ENCODE assay signal across 20 cellular contexts in genomic region chr7:97079300-97079699, GRCh38. TPM values are rescaled to one million over a fixed set of nuclear protein-coding genes. Genes with fewer than 3 reads are reported as not detected.
DNase-seq lines count a peak whose midpoint lies in the region; ATAC-seq, FAIRE-seq and TF ChIP-seq lines count a peak whose summit lies in the region.
"Had no signal": no experiment of that assay in that cellular context is flagged by ENCODE, and none has a peak within 500 bp of the region (broad histone marks: within the 10 kb centered on the region; RNA-seq: fewer than 3 reads in every experiment).

No MANE protein-coding gene starts in this region.

- peaks cover 16% of the 10 kb centered on the region for H3K27me3 Mint-ChIP-seq in stimulated activated memory B cell treated with anti-CD40 and anti-IgM and Interleukin-4, amounts not matched to agents 10 μg/mL and 1 μg/mL and 100 μg/mL, for 72 hours
- H3K27me3 Mint-ChIP-seq in T-helper 17 cell = peaks cover 71% of the 10 kb centered on the region

- H3K79me2 ChIP-seq in OCI-LY1 (ENCODE audit: insufficient read depth, low read length) = no peaks in the 10 kb centered on the region
- no peaks in the 10 kb centered on the region for H3K79me2 ChIP-seq in HepG2 (ENCODE audit: insufficient read depth, low read length)

- FAIRE-seq in HepG2 (lab: Jason Lieb, UNC) = no peak
- FAIRE-seq: GM12892, H54 had no signal

- CTCF ChIA-PET in HepG2 (lab: Yijun Ruan, JAX; ENCODE audit: low intra/inter-chr PET ratio, low total read pairs) = no interaction called here

- POLR2A ChIA-PET in HepG2 (lab: Yijun Ruan, JAX) = no interaction called here

- peaks cover 12% of the 10 kb centered on the region for H3K4me1 Mint-ChIP-seq in stimulated activated memory B cell treated with anti-CD40 and anti-IgM and Interleukin-4, amounts not matched to agents 10 μg/mL and 1 μg/mL and 100 μg/mL, for 72 hours
- H3K4me1 Mint-ChIP-seq in T-helper 17 cell = no peaks in the 10 kb centered on the region
- H3K4me1 Mint-ChIP-seq: CD4-positive, alpha-beta memory T cell had no signal

- TF ChIP-seq RAD21 in HepG2 (CRISPR knock-in tag; IDR thresholded peaks at IDR 0.05) = no peak

- no peak overlapping the region for H3K4me3 ChIP-seq in OCI-LY1 (ENCODE audit: low read depth, low read length, poor library complexity, severe bottlenecking)
- no peak overlapping the region for H3K4me3 ChIP-seq in HepG2 (replicated peaks in 1 of 3; ENCODE audit: insufficient read depth in 1 of 3, low read depth in 2 of 3, low read length in 3 of 3)
- H3K4me3 ChIP-seq: HAP-1 had no signal

- TF ChIP-seq POLR2A in HepG2 (IDR thresholded peaks at IDR 0.05; ENCODE audit: insufficient read depth in 1 of 2, low read depth in 2 of 2, low read length in 2 of 2) = no peak

- H3K9me3 Mint-ChIP-seq in stimulated activated memory B cell treated with anti-CD40 and anti-IgM and Interleukin-4, amounts not matched to agents 10 μg/mL and 1 μg/mL and 100 μg/mL, for 72 hours = peaks cover 5% of the 10 kb centered on the region
- H3K9me3 Mint-ChIP-seq: HFFc6 had no signal

- TF ChIP-seq CTCF in OCI-LY1 (IDR thresholded peaks at IDR 0.05; ENCODE audit: low read length) = no peak
- TF ChIP-seq CTCF in HepG2 (CRISPR knock-in tag; IDR thresholded peaks at IDR 0.05) = no peak

- H3K4me2 ChIP-seq in OCI-LY1 (ENCODE audit: low read length) (peak overlapping the region; percentile 36), HepG2 (ENCODE audit: low read depth, low read length) (no peak overlapping the region)

- H3K27ac ChIP-seq in OCI-LY1 (ENCODE audit: low read depth, low read length, poor library complexity, severe bottlenecking) (peak overlapping the region; percentile 77), HepG2 (ENCODE audit: extremely low read length, insufficient read depth, low read length) (no peak overlapping the region)

- H4K20me1 ChIP-seq in OCI-LY1 (ENCODE audit: insufficient read depth, low read length) (no peaks in the 10 kb centered on the region), HepG2 (ENCODE audit: insufficient read depth, low read length) (no peaks in the 10 kb centered on the region)

- no peak overlapping the region for H3K9ac ChIP-seq in OCI-LY1 (ENCODE audit: low read length)
- no peak overlapping the region for H3K9ac ChIP-seq in HepG2 (ENCODE audit: insufficient read depth, low read depth, low read length)

- no peaks in the 10 kb centered on the region for H3K27me3 ChIP-seq in OCI-LY1 (ENCODE audit: insufficient read depth, low read length)
- H3K27me3 ChIP-seq in HepG2 (ENCODE audit: control insufficient read depth in 1 of 2, insufficient read depth in 2 of 2, low read length in 2 of 2) = peaks cover 0 to 3% of the 10 kb centered on the region in 2 experiments; a peak in 2 of 5 replicates

- ATAC-seq in GM18870 (IDR thresholded peaks at IDR 0.05; ENCODE audit: unreplicated experiment) (peak; percentile 31), T-helper 17 cell (no peak), HepG2 (no peak)
- ATAC-seq in stimulated activated memory B cell treated with anti-CD40 and anti-IgM and Interleukin-4, amounts not matched to agents 10 μg/mL and 1 μg/mL and 100 μg/mL, for 72 hours = peak; percentile 49

- in situ Hi-C loops in HepG2 (cut with HindIII; ENCODE audit: extremely low pct_ligation_motif_present, low pct_unique_long_range_greater_than_20kb) = no loop called here

- H2AFZ ChIP-seq in OCI-LY1 (ENCODE audit: low read length) (no peak overlapping the region), HepG2 (ENCODE audit: low read length) (no peak overlapping the region)

- H3K9me3 ChIP-seq in OCI-LY1 (ENCODE audit: low read length) (no peaks in the 10 kb centered on the region), T-helper 17 cell (ENCODE audit: control insufficient read depth, low read length, poor library complexity, severe bottlenecking) (no peaks in the 10 kb centered on the region), HepG2 (ENCODE audit: low read length) (no peaks in the 10 kb centered on the region)
- H3K9me3 ChIP-seq: HAP-1 had no signal

- 29% methylated on average over 4 of the region's 4 CpGs for WGBS in HepG2 (ENCODE audit: low lambda C conversion rate)

- H3F3A ChIP-seq in OCI-LY1 (ENCODE audit: insufficient read depth, low read length) = no peaks in the 10 kb centered on the region

- TF ChIP-seq EP300 in HepG2 (IDR thresholded peaks at IDR 0.05; ENCODE audit: low read depth in 2 of 2, low read length in 2 of 2) = no peak
- no peak for TF ChIP-seq EP300 in HepG2 (CRISPR knock-in tag; IDR thresholded peaks at IDR 0.05; ENCODE audit: borderline replicate concordance)

- no peaks in the 10 kb centered on the region for H3K9me2 ChIP-seq in OCI-LY1 (ENCODE audit: low read depth, low read length)

- no TSS peak for BruUV-seq in HepG2 (replicated peaks; lab: Mats Ljungman, UMichigan)

- H3K4me3 Mint-ChIP-seq in stimulated activated memory B cell treated with anti-CD40 and anti-IgM and Interleukin-4, amounts not matched to agents 10 μg/mL and 1 μg/mL and 100 μg/mL, for 72 hours = no peak overlapping the region
- no peak overlapping the region for H3K4me3 Mint-ChIP-seq in T-helper 17 cell
- H3K4me3 Mint-ChIP-seq: CD4-positive, alpha-beta memory T cell; HFFc6 had no signal

- peaks cover 26% of the 10 kb centered on the region for H3K4me1 ChIP-seq in OCI-LY1 (ENCODE audit: insufficient read depth, low read length, severe bottlenecking)
- no peaks in the 10 kb centered on the region for H3K4me1 ChIP-seq in HepG2 (ENCODE audit: insufficient read depth, low read length)

- H3K27ac Mint-ChIP-seq in stimulated activated memory B cell treated with anti-CD40 and anti-IgM and Interleukin-4, amounts not matched to agents 10 μg/mL and 1 μg/mL and 100 μg/mL, for 72 hours = peak overlapping the region; percentile 85
- H3K27ac Mint-ChIP-seq in T-helper 17 cell = no peak overlapping the region
- H3K27ac Mint-ChIP-seq: HFFc6 had no signal

- intact Hi-C loops in HepG2 (cut with micrococcal nuclease; ENCODE audit: unreplicated experiment) = no loop called here

- no peak for DNase-seq in T-helper 17 cell
- no peak for DNase-seq in HepG2 (ENCODE audit: low spot score)
- no peak for DNase-seq in hepatic stellate cell (ENCODE audit: low spot score)
- DNase-seq: Calu3; CD4-positive, alpha-beta memory T cell; COR-L47; DMS53; DMS79 treated with DMSO at 0.1 percent for 48 hours; GF-D8; GOT3; HFFc6 had no signal

- no peaks in the 10 kb centered on the region for H3K36me3 Mint-ChIP-seq in stimulated activated memory B cell treated with anti-CD40 and anti-IgM and Interleukin-4, amounts not matched to agents 10 μg/mL and 1 μg/mL and 100 μg/mL, for 72 hours
- no peaks in the 10 kb centered on the region for H3K36me3 Mint-ChIP-seq in T-helper 17 cell (ENCODE audit: low read depth)
- H3K36me3 Mint-ChIP-seq: CD4-positive, alpha-beta memory T cell had no signal

- H3K36me3 ChIP-seq in OCI-LY1 (ENCODE audit: insufficient read depth, low read length) (no peaks in the 10 kb centered on the region), HepG2 (replicated peaks in 1 of 2; ENCODE audit: control insufficient read depth in 1 of 2, insufficient read depth in 2 of 2, low read length in 2 of 2) (no peaks in the 10 kb centered on the region)
- H3K36me3 ChIP-seq: HAP-1 had no signal

RNA-seq across cellular contexts. Expression of gene SDHAF3, which starts 38.2 kb away (rescaled TPM):
- total RNA-seq in T-helper 17 cell = 10 to 100 TPM in 1 of 2 donors, 1 to 10 TPM in 1; 7.0 to 10.8 TPM
- total RNA-seq in HepG2 (2016; rRNA removed; fragmentation: Illumina TruSeq; extraction: Trizol) = 32.6 and 46.9 TPM in 2 replicates
- total RNA-seq in HepG2 (2016; cell fraction: cytosol; rRNA removed; fragmentation: Illumina TruSeq; extraction: Trizol; ENCODE audit: low read depth) = 16.0 and 21.0 TPM in 2 replicates
- 40.1 and 50.4 TPM in 2 replicates for total RNA-seq in HepG2 (2016; cell fraction: insoluble cytoplasmic fraction; rRNA removed; fragmentation: Illumina TruSeq; extraction: Trizol)
- 26.3 and 29.6 TPM in 2 replicates for total RNA-seq in HepG2 (2016; cell fraction: membrane; rRNA removed; fragmentation: Illumina TruSeq; extraction: Trizol)
- 17.6 and 22.6 TPM in 2 replicates for total RNA-seq in HepG2 (2016; cell fraction: nucleus; rRNA removed; fragmentation: Illumina TruSeq; extraction: Trizol)
- polyA plus RNA-seq in HepG2 (2011; rRNA removed) = 11.7 and 15.2 TPM in 2 replicates
- polyA plus RNA-seq in HepG2 (2011; cell fraction: cytosol; rRNA removed) = 7.3 and 9.3 TPM in 2 replicates
- 2.2 and 2.8 TPM in 2 replicates for polyA plus RNA-seq in HepG2 (2011; cell fraction: nucleus; rRNA removed)
- polyA plus RNA-seq in HepG2 (2012) = 21.1 and 45.4 TPM in 2 replicates
- 18.5 and 25.0 TPM in 2 replicates for polyA plus RNA-seq in HepG2 (2016; cell fraction: cytosol; fragmentation: Illumina TruSeq; extraction: Trizol; ENCODE audit: low read depth)
- 71.8 and 79.1 TPM in 2 replicates for polyA plus RNA-seq in HepG2 (2016; cell fraction: insoluble cytoplasmic fraction; fragmentation: Illumina TruSeq; extraction: Trizol; ENCODE audit: low read depth)
- 38.7 and 40.8 TPM in 2 replicates for polyA plus RNA-seq in HepG2 (2016; cell fraction: membrane; fragmentation: Illumina TruSeq; extraction: Trizol; ENCODE audit: low read depth)
- 32.4 and 35.9 TPM in 2 replicates for polyA plus RNA-seq in HepG2 (2016; cell fraction: nucleus; fragmentation: Illumina TruSeq; extraction: Trizol; ENCODE audit: insufficient read depth, low read depth)
- 27.1 and 28.0 TPM in 2 replicates for polyA minus RNA-seq in HepG2 (2011; rRNA and poly(A)+ RNA removed; ENCODE audit: low replicate concordance)
- polyA minus RNA-seq in HepG2 (2011; cell fraction: cytosol; rRNA and poly(A)+ RNA removed) = 20.5 and 23.2 TPM in 2 replicates
- 16.6 and 19.9 TPM in 2 replicates for polyA minus RNA-seq in HepG2 (2011; cell fraction: nucleus; rRNA and poly(A)+ RNA removed)

RNA-seq across cellular contexts. Expression of gene DLX5, which starts 54.7 kb away (rescaled TPM):
- total RNA-seq in T-helper 17 cell (not detected), HepG2 (2016; rRNA removed; fragmentation: Illumina TruSeq; extraction: Trizol) (not detected in 2 replicates)
- total RNA-seq in HepG2 (2016; cell fraction: cytosol; rRNA removed; fragmentation: Illumina TruSeq; extraction: Trizol; ENCODE audit: low read depth) = not detected in 2 replicates
- total RNA-seq in HepG2 (2016; cell fraction: insoluble cytoplasmic fraction; rRNA removed; fragmentation: Illumina TruSeq; extraction: Trizol) = not detected in 2 replicates
- total RNA-seq in HepG2 (2016; cell fraction: membrane; rRNA removed; fragmentation: Illumina TruSeq; extraction: Trizol) = not detected in 2 replicates
- not detected in 2 replicates for total RNA-seq in HepG2 (2016; cell fraction: nucleus; rRNA removed; fragmentation: Illumina TruSeq; extraction: Trizol)
- polyA plus RNA-seq in HepG2 (2011; rRNA removed) = not detected in 2 replicates
- polyA plus RNA-seq in HepG2 (2011; cell fraction: cytosol; rRNA removed) = not detected in 2 replicates
- not detected in 2 replicates for polyA plus RNA-seq in HepG2 (2011; cell fraction: nucleus; rRNA removed)
- not detected in 2 replicates for polyA plus RNA-seq in HepG2 (2012)
- polyA plus RNA-seq in HepG2 (2016; cell fraction: cytosol; fragmentation: Illumina TruSeq; extraction: Trizol; ENCODE audit: low read depth) = not detected in 2 replicates
- not detected in 2 replicates for polyA plus RNA-seq in HepG2 (2016; cell fraction: insoluble cytoplasmic fraction; fragmentation: Illumina TruSeq; extraction: Trizol; ENCODE audit: low read depth)
- not detected in 2 replicates for polyA plus RNA-seq in HepG2 (2016; cell fraction: membrane; fragmentation: Illumina TruSeq; extraction: Trizol; ENCODE audit: low read depth)
- not detected in 2 replicates for polyA plus RNA-seq in HepG2 (2016; cell fraction: nucleus; fragmentation: Illumina TruSeq; extraction: Trizol; ENCODE audit: insufficient read depth, low read depth)
- not detected in 2 replicates for polyA minus RNA-seq in HepG2 (2011; rRNA and poly(A)+ RNA removed; ENCODE audit: low replicate concordance)
- not detected in 2 replicates for polyA minus RNA-seq in HepG2 (2011; cell fraction: cytosol; rRNA and poly(A)+ RNA removed)
- polyA minus RNA-seq in HepG2 (2011; cell fraction: nucleus; rRNA and poly(A)+ RNA removed) = not detected in 2 replicates
- total RNA-seq: A172; Calu3; CD4-positive, alpha-beta memory T cell; G401; HFFc6 had no signal
- polyA plus RNA-seq: BJ; CD4-positive, alpha-beta memory T cell had no signal

Comparison
In these comparisons a context has a peak if more than half of its experiments do, and no peak if none do; other contexts are left out.
1. ATAC-seq: peak in GM18870 (single experiment) and stimulated activated memory B cell treated with anti-CD40 and anti-IgM and Interleukin-4, amounts not matched to agents 10 μg/mL and 1 μg/mL and 100 μg/mL, for 72 hours (single experiment); none in T-helper 17 cell (single experiment) and HepG2 (single experiment).